Comparison of ENCODE assay signal across 1 cellular context in genomic region chr10:117339569-117339968, GRCh38.
TF ChIP-seq lines count a peak whose summit lies in the region.

No MANE protein-coding gene starts in this region.

TF ChIP-seq in GM23338, 12 proteins besides CTCF, POLR2A, EP300 and RAD21 (continued from another document):
- no peak for TF ChIP-seq ZNF462 (CRISPR knock-in tag; IDR thresholded peaks at IDR 0.05)
- TF ChIP-seq ZNF114 (CRISPR knock-in tag; IDR thresholded peaks at IDR 0.05) = no peak
- no peak for TF ChIP-seq POLR2AphosphoS5 (IDR thresholded peaks at IDR 0.05; ENCODE audit: low read depth)
- TF ChIP-seq ZNF331 (CRISPR knock-in tag; IDR thresholded peaks at IDR 0.05; ENCODE audit: low read depth) = no peak
- TF ChIP-seq CREB1 (CRISPR knock-in tag; IDR thresholded peaks at IDR 0.05; ENCODE audit: low read depth) = no peak
- TF ChIP-seq EZH2phosphoT487 (IDR thresholded peaks at IDR 0.05; ENCODE audit: unreplicated experiment) = no peak
- TF ChIP-seq REST (IDR thresholded peaks at IDR 0.05; ENCODE audit: unreplicated experiment) = no peak
- TF ChIP-seq ETS1 (IDR thresholded peaks at IDR 0.05) = no peak
- TF ChIP-seq NANOG (IDR thresholded peaks at IDR 0.05; ENCODE audit: borderline replicate concordance) = no peak
- no peak for TF ChIP-seq JUNB (IDR thresholded peaks at IDR 0.05; ENCODE audit: unreplicated experiment)
- TF ChIP-seq EZH2 (IDR thresholded peaks at IDR 0.05; ENCODE audit: low read depth, unreplicated experiment) = no peak
